ENCODE assay signal across 8 cellular contexts in genomic region chr12:50039151-50039835, GRCh38. TPM values are rescaled to one million over a fixed set of nuclear protein-coding genes. Genes with fewer than 3 reads are reported as not detected.
DNase-seq lines count a peak whose midpoint lies in the region; ATAC-seq and TF ChIP-seq lines count a peak whose summit lies in the region.

No MANE protein-coding gene starts in this region.

- CTCF ChIA-PET in activated CD4-positive, alpha-beta memory T cell treated with anti-CD3 and anti-CD28 coated beads for 36 hours (lab: Charles Lee): interaction anchor here (0.6 to 11.0 kb wide), 36 partner anchors 9 to 172 kb away, joined by 3 to 197 read pairs (median 6); partner anchors contain the start of genes ASIC1, CERS5, COX14 and GPD1

- peak; percentile 58 for ATAC-seq in HG02623 (IDR thresholded peaks at IDR 0.05; ENCODE audit: unreplicated experiment)
- ATAC-seq in HG03460 (IDR thresholded peaks at IDR 0.05; ENCODE audit: unreplicated experiment): no peak

- no peak overlapping the region for H3K27ac Mint-ChIP-seq in activated CD4-positive, alpha-beta memory T cell treated with anti-CD3 and anti-CD28 coated beads for 36 hours

- POLR2A ChIA-PET in activated CD4-positive, alpha-beta memory T cell treated with anti-CD3 and anti-CD28 coated beads for 36 hours (lab: Charles Lee): interaction anchor here (0.6 to 1.5 kb wide), 3 partner anchors 14 to 72 kb away, joined by 3 to 4 read pairs (median 3); partner anchors contain the start of gene RACGAP1

- peaks cover 21% of the 10 kb centered on the region for H3K4me1 Mint-ChIP-seq in activated CD4-positive, alpha-beta memory T cell treated with anti-CD3 and anti-CD28 coated beads for 36 hours (ENCODE audit: low read depth)

- no peaks in the 10 kb centered on the region for H3K9me3 Mint-ChIP-seq in activated CD4-positive, alpha-beta memory T cell treated with anti-CD3 and anti-CD28 coated beads for 36 hours

- peak; percentile 75 for DNase-seq in NCI-H774 (lab: John Stamatoyannopoulos, UW)
- DNase-seq in activated CD4-positive, alpha-beta memory T cell treated with anti-CD3 and anti-CD28 coated beads for 36 hours: peak; percentile 91
- peak; percentile 97 for DNase-seq in ecto neural progenitor cell (ENCODE audit: low spot score)
- DNase-seq in lung microvascular endothelial cell (ENCODE audit: low read depth in 2 of 2): peak; percentile 78 to 83
- peak; percentile 81 for DNase-seq in stimulated activated CD8-positive, alpha-beta memory T cell treated with anti-CD3 and anti-CD28 coated beads, Interleukin-12 subunit alpha, Interleukin-12 subunit beta, amount 100 ng/mL, for 1 hour (ENCODE audit: low read depth)

- H3K36me3 Mint-ChIP-seq in activated CD4-positive, alpha-beta memory T cell treated with anti-CD3 and anti-CD28 coated beads for 36 hours: no peaks in the 10 kb centered on the region

- no peak overlapping the region for H3K4me3 Mint-ChIP-seq in activated CD4-positive, alpha-beta memory T cell treated with anti-CD3 and anti-CD28 coated beads for 36 hours

- peak; percentile 98 for TF ChIP-seq CTCF in C4-2B (conservative IDR thresholded peaks at IDR 0.05)

- peaks cover 2% of the 10 kb centered on the region for H3K27me3 Mint-ChIP-seq in activated CD4-positive, alpha-beta memory T cell treated with anti-CD3 and anti-CD28 coated beads for 36 hours

- no peak overlapping the region for H3K27ac ChIP-seq in C4-2B

- intact Hi-C loops in activated CD4-positive, alpha-beta memory T cell treated with anti-CD3 and anti-CD28 coated beads for 36 hours (cut with micrococcal nuclease): loop anchor here (1.0 kb wide), 2 partner anchors 17 to 31 kb away; no protein-coding TSS in a partner anchor

RNA-seq across cellular contexts. Expression of gene RACGAP1, which starts 14.0 kb away (rescaled TPM):
- 100 to 1,000 TPM; 145 to 152 TPM for total RNA-seq in activated CD4-positive, alpha-beta memory T cell treated with anti-CD3 and anti-CD28 coated beads for 36 hours
- 5.8 and 23.3 TPM in 2 replicates for total RNA-seq in lung microvascular endothelial cell

RNA-seq across cellular contexts. Expression of gene ASIC1, which starts 18.1 kb away (rescaled TPM):
- 1 to 10 TPM; 1.1 to 1.6 TPM for total RNA-seq in activated CD4-positive, alpha-beta memory T cell treated with anti-CD3 and anti-CD28 coated beads for 36 hours
- total RNA-seq in lung microvascular endothelial cell: under 0.01 TPM in 1 of 2 replicates, not detected in the other

RNA-seq across cellular contexts. Expression of gene SMARCD1, which starts 45.8 kb away (rescaled TPM):
- 10 to 100 TPM; 56.1 to 56.3 TPM for total RNA-seq in activated CD4-positive, alpha-beta memory T cell treated with anti-CD3 and anti-CD28 coated beads for 36 hours
- total RNA-seq in lung microvascular endothelial cell: 41.6 and 41.9 TPM in 2 replicates
